Comparison of ENCODE assay signal across 1 cellular context in the genomic region with DNA sequence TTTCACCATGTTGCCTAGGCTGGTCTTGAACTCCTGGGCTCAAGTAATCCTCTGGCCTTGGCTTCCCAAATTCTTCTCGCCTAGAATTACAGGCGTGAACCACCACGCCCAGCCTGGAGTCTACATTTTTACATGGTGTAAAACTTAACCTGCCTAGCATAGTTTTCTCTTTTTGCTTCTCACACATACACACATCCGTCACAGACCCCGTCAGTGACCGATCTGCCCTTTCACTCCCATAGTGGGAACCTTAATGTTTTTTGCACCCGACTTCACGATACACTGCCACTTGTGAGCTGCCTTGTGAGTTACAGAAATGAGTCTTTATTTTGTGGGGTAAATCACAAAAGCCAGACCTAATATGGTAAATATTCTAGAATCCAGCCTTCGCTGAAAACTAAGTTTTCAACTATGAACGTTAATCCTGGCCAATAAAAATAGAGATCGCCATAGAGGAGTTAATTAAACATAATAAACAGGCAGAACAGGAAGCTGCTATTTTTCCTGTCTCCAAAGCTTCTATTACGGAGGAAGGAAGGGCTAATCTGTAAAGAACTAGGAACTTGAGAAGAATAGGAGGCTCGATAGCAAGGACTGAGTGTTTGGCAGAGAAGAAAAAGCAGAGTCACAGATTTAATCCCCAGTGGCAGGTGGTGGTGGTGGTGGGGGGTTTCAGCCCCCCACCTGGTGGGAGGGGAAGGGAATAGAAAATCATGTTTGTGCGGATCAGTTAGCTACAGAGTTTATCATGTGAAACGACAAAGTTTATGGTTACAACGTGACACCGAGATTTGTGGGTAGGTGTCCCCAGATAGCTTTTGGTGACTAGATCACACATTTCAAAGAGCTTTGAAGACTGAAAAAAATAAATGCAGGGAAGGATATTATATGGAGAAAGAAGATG.
TF ChIP-seq lines count a peak whose summit lies in the region.

No MANE protein-coding gene starts in this region.

TF ChIP-seq in GM23338, 12 proteins besides CTCF, POLR2A, EP300 and RAD21:
- TF ChIP-seq CREB1 (CRISPR knock-in tag; IDR thresholded peaks at IDR 0.05; ENCODE audit: low read depth) (no peak), NANOG (IDR thresholded peaks at IDR 0.05; ENCODE audit: borderline replicate concordance) (no peak), EZH2 (IDR thresholded peaks at IDR 0.05; ENCODE audit: low read depth, unreplicated experiment) (no peak), ZNF462 (CRISPR knock-in tag; IDR thresholded peaks at IDR 0.05) (no peak), POLR2AphosphoS5 (IDR thresholded peaks at IDR 0.05; ENCODE audit: low read depth) (no peak), STAT1 (IDR thresholded peaks at IDR 0.05; ENCODE audit: unreplicated experiment) (no peak), JUNB (IDR thresholded peaks at IDR 0.05; ENCODE audit: unreplicated experiment) (no peak), ZNF114 (CRISPR knock-in tag; IDR thresholded peaks at IDR 0.05) (no peak), EZH2phosphoT487 (IDR thresholded peaks at IDR 0.05; ENCODE audit: unreplicated experiment) (no peak), ZNF331 (CRISPR knock-in tag; IDR thresholded peaks at IDR 0.05; ENCODE audit: low read depth) (no peak), ETS1 (IDR thresholded peaks at IDR 0.05) (no peak)
- TF ChIP-seq, protein P1, sequence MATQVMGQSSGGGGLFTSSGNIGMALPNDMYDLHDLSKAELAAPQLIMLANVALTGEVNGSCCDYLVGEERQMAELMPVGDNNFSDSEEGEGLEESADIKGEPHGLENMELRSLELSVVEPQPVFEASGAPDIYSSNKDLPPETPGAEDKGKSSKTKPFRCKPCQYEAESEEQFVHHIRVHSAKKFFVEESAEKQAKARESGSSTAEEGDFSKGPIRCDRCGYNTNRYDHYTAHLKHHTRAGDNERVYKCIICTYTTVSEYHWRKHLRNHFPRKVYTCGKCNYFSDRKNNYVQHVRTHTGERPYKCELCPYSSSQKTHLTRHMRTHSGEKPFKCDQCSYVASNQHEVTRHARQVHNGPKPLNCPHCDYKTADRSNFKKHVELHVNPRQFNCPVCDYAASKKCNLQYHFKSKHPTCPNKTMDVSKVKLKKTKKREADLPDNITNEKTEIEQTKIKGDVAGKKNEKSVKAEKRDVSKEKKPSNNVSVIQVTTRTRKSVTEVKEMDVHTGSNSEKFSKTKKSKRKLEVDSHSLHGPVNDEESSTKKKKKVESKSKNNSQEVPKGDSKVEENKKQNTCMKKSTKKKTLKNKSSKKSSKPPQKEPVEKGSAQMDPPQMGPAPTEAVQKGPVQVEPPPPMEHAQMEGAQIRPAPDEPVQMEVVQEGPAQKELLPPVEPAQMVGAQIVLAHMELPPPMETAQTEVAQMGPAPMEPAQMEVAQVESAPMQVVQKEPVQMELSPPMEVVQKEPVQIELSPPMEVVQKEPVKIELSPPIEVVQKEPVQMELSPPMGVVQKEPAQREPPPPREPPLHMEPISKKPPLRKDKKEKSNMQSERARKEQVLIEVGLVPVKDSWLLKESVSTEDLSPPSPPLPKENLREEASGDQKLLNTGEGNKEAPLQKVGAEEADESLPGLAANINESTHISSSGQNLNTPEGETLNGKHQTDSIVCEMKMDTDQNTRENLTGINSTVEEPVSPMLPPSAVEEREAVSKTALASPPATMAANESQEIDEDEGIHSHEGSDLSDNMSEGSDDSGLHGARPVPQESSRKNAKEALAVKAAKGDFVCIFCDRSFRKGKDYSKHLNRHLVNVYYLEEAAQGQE (IDR thresholded peaks at IDR 0.05; ENCODE audit: unreplicated experiment) = no peak
TF ChIP-seq in GM23338: peak in this region for 0.
